1 cellular context compared by ENCODE assay signal in genomic region chrX:18227458-18227857, GRCh38.
TF ChIP-seq lines count a peak whose summit lies in the region.

No MANE protein-coding gene starts in this region.

TF ChIP-seq in HepG2, 621 proteins besides CTCF, POLR2A, EP300 and RAD21:
- TF ChIP-seq BCLAF1 (IDR thresholded peaks at IDR 0.05) = no peak
- TF ChIP-seq MNT (IDR thresholded peaks at IDR 0.05) = peak; percentile 97
- TF ChIP-seq ZNF207 (IDR thresholded peaks at IDR 0.05; ENCODE audit: borderline replicate concordance) = no peak
- no peak for TF ChIP-seq PLSCR1 (CRISPR knock-in tag; IDR thresholded peaks at IDR 0.05; ENCODE audit: borderline replicate concordance)
- no peak for TF ChIP-seq SIN3B (IDR thresholded peaks at IDR 0.05; ENCODE audit: low read length)
